In genomic region chr6:55748880-55749279, GRCh38 we compare ENCODE assay signal across 31 cellular contexts.
DNase-seq lines count a peak whose midpoint lies in the region; ATAC-seq, FAIRE-seq and TF ChIP-seq lines count a peak whose summit lies in the region.
"Had no signal": no experiment of that assay in that cellular context is flagged by ENCODE, and none has a peak within 500 bp of the region (broad histone marks: within the 10 kb centered on the region; RNA-seq: fewer than 3 reads in every experiment).

No MANE protein-coding gene starts in this region.

- H3K27ac ChIP-seq in HepG2 (ENCODE audit: extremely low read length, insufficient read depth, low read length) (no peak overlapping the region), right lobe of liver (no peak overlapping the region)
- H3K27ac ChIP-seq: 22Rv1; A549; BLaER1; BLaER1 treated with 17β-estradiol and CSF1 and Interleukin-3, amounts not matched to agents 10 nM and 100 nM; C4-2B had no signal

- no peaks in the 10 kb centered on the region for H4K20me1 ChIP-seq in HepG2 (ENCODE audit: insufficient read depth, low read length)
- H4K20me1 ChIP-seq: BLaER1; BLaER1 treated with 17β-estradiol and CSF1 and Interleukin-3, amounts not matched to agents 10 nM and 100 nM had no signal

- no peak overlapping the region for H3K9ac ChIP-seq in HepG2 (ENCODE audit: insufficient read depth, low read depth, low read length)
- H3K9ac ChIP-seq: BLaER1; BLaER1 treated with 17β-estradiol and CSF1 and Interleukin-3, amounts not matched to agents 10 nM and 100 nM had no signal

- DNase-seq in HepG2 (ENCODE audit: low spot score) (no peak), right lobe of liver (no peak)
- no peak for DNase-seq in activated CD4-positive, alpha-beta T cell treated with anti-CD3 and anti-CD28 coated beads, Interleukin-2, amount 50 U/mL, for 48 hours
- DNase-seq: 8988T; ACHN; AML-193; BE2C; C1 segment of cervical spinal cord; Caco-2; Calu3; CD4-positive, alpha-beta memory T cell; CD4-positive, alpha-beta T cell; CD4-positive, CD25-positive, alpha-beta regulatory T cell; CD8-positive, alpha-beta memory T cell; CD8-positive, alpha-beta T cell; COR-L47; DMS 273 treated with DMSO at 0.1 percent for 48 hours; DMS153; DMS53; DMS79; DMS79 treated with DMSO at 0.1 percent for 48 hours; DND-41; EL had no signal

- H3K79me2 ChIP-seq in HepG2 (ENCODE audit: insufficient read depth, low read length) = no peaks in the 10 kb centered on the region

- H2AFZ ChIP-seq in HepG2 (ENCODE audit: low read length) = no peak overlapping the region

- TF ChIP-seq POLR2A in HepG2 (IDR thresholded peaks at IDR 0.05; ENCODE audit: insufficient read depth in 1 of 2, low read depth in 2 of 2, low read length in 2 of 2) = no peak
- no peak for TF ChIP-seq POLR2A in right lobe of liver (IDR thresholded peaks at IDR 0.05)

- H3K36me3 ChIP-seq in HepG2 (replicated peaks in 1 of 2; ENCODE audit: control insufficient read depth in 1 of 2, insufficient read depth in 2 of 2, low read length in 2 of 2) (no peaks in the 10 kb centered on the region), right lobe of liver (no peaks in the 10 kb centered on the region)
- H3K36me3 ChIP-seq: BE2C; BLaER1; BLaER1 treated with 17β-estradiol and CSF1 and Interleukin-3, amounts not matched to agents 10 nM and 100 nM had no signal

- no peaks in the 10 kb centered on the region for H3K9me3 ChIP-seq in HepG2 (ENCODE audit: low read length)
- H3K9me3 ChIP-seq in right lobe of liver = no peaks in the 10 kb centered on the region
- H3K9me3 ChIP-seq: A549; BE2C; BLaER1; BLaER1 treated with 17β-estradiol and CSF1 and Interleukin-3, amounts not matched to agents 10 nM and 100 nM; Caco-2 had no signal

- BruUV-seq in HepG2 (replicated peaks; lab: Mats Ljungman, UMichigan) = no TSS peak

- WGBS in HepG2 (ENCODE audit: low lambda C conversion rate) = 0% methylated on average over 4 of the region's 4 CpGs
- 43% methylated on average over 4 of the region's 4 CpGs for WGBS in right lobe of liver (ENCODE audit: insufficient coverage, low coverage, low lambda C conversion rate, missing lambda C conversion rate)

- TF ChIP-seq EP300 in HepG2 (IDR thresholded peaks at IDR 0.05; ENCODE audit: low read depth in 2 of 2, low read length in 2 of 2) = no peak
- no peak for TF ChIP-seq EP300 in HepG2 (CRISPR knock-in tag; IDR thresholded peaks at IDR 0.05; ENCODE audit: borderline replicate concordance)

- TF ChIP-seq RAD21 in HepG2 (CRISPR knock-in tag; IDR thresholded peaks at IDR 0.05) = no peak

- CTCF ChIA-PET in HepG2 (lab: Yijun Ruan, JAX; ENCODE audit: low intra/inter-chr PET ratio, low total read pairs) = no interaction called here

- no peak overlapping the region for H3K4me2 ChIP-seq in HepG2 (ENCODE audit: low read depth, low read length)
- H3K4me2 ChIP-seq: A549; BLaER1; BLaER1 treated with 17β-estradiol and CSF1 and Interleukin-3, amounts not matched to agents 10 nM and 100 nM had no signal

- H3K27me3 ChIP-seq in HepG2 (ENCODE audit: control insufficient read depth in 1 of 2, insufficient read depth in 2 of 2, low read length in 2 of 2) = no peaks in the 10 kb centered on the region
- H3K27me3 ChIP-seq in right lobe of liver = no peaks in the 10 kb centered on the region
- H3K27me3 ChIP-seq: BE2C; BLaER1; BLaER1 treated with 17β-estradiol and CSF1 and Interleukin-3, amounts not matched to agents 10 nM and 100 nM had no signal

- TF ChIP-seq CTCF in HepG2 (CRISPR knock-in tag; IDR thresholded peaks at IDR 0.05) (no peak), right lobe of liver (IDR thresholded peaks at IDR 0.05) (no peak)

- in situ Hi-C loops in HepG2 (cut with HindIII; ENCODE audit: extremely low pct_ligation_motif_present, low pct_unique_long_range_greater_than_20kb) = no loop called here

- H3K4me1 ChIP-seq in HepG2 (ENCODE audit: insufficient read depth, low read length) (no peaks in the 10 kb centered on the region), right lobe of liver (no peaks in the 10 kb centered on the region)
- H3K4me1 ChIP-seq: A549; BE2C; BLaER1; BLaER1 treated with 17β-estradiol and CSF1 and Interleukin-3, amounts not matched to agents 10 nM and 100 nM; Caco-2 had no signal

- FAIRE-seq in HepG2 (lab: Jason Lieb, UNC) (no peak), islet of Langerhans (lab: Jason Lieb, UNC) (peak; percentile 27)
- FAIRE-seq: A204.1, A549, D721Med had no signal

- POLR2A ChIA-PET in HepG2 (lab: Yijun Ruan, JAX) = no interaction called here

- no peak overlapping the region for H3K4me3 ChIP-seq in HepG2 (replicated peaks in 1 of 3; ENCODE audit: insufficient read depth in 1 of 3, low read depth in 2 of 3, low read length in 3 of 3)
- no peak overlapping the region for H3K4me3 ChIP-seq in right lobe of liver
- H3K4me3 ChIP-seq: A549; BLaER1; BLaER1 treated with 17β-estradiol and CSF1 and Interleukin-3, amounts not matched to agents 10 nM and 100 nM had no signal

- intact Hi-C loops in HepG2 (cut with micrococcal nuclease; ENCODE audit: unreplicated experiment) = no loop called here
- intact Hi-C loops in right lobe of liver (cut with DNase I) = no loop called here

- ATAC-seq in HepG2 (no peak), right lobe of liver (no peak)
- ATAC-seq: A549; CD8-positive, alpha-beta T cell had no signal

TF ChIP-seq in HepG2, 621 proteins besides CTCF, POLR2A, EP300 and RAD21:
- no peak for TF ChIP-seq TGIF2 (CRISPR knock-in tag; IDR thresholded peaks at IDR 0.05)
- TF ChIP-seq MNT (IDR thresholded peaks at IDR 0.05) = peak; percentile 90
